ENCODE assay signal across 15 cellular contexts in genomic region chr10:80188713-80189112, GRCh38. TPM values are rescaled to one million over a fixed set of nuclear protein-coding genes. Genes with fewer than 3 reads are reported as not detected.
DNase-seq lines count a peak whose midpoint lies in the region; ATAC-seq and TF ChIP-seq lines count a peak whose summit lies in the region.
"Had no signal": no experiment of that assay in that cellular context is flagged by ENCODE, and none has a peak within 500 bp of the region (broad histone marks: within the 10 kb centered on the region; RNA-seq: fewer than 3 reads in every experiment).

No MANE protein-coding gene starts in this region.

- H2AFZ ChIP-seq in OCI-LY1 (ENCODE audit: low read length) = no peak overlapping the region

- DNase-seq in T-helper 2 cell treated with Interferon-gamma antibody and Interleukin-4, amounts not matched to agents 5 μg/mL and 100 μg/mL, for 36 hours (ENCODE audit: low spot score) = no peak
- DNase-seq in T-helper 2 cell = no peak
- no peak for DNase-seq in thyroid gland
- no peak for DNase-seq in NCI-H748 treated with DMSO at 0.1 percent for 48 hours (lab: John Stamatoyannopoulos, UW)
- DNase-seq: 8988T, NCI-H1417, NCI-H82, testis had no signal

- H3K36me3 ChIP-seq in OCI-LY1 (ENCODE audit: insufficient read depth, low read length) (peaks cover 12% of the 10 kb centered on the region), thyroid gland (no peaks in the 10 kb centered on the region)

- H3K4me1 ChIP-seq in OCI-LY1 (ENCODE audit: insufficient read depth, low read length, severe bottlenecking) (peaks cover 47% of the 10 kb centered on the region), thyroid gland (peaks cover 20 to 48% of the 10 kb centered on the region in 2 donors)

- H3K27ac ChIP-seq in OCI-LY1 (ENCODE audit: low read depth, low read length, poor library complexity, severe bottlenecking) (peak overlapping the region; percentile 99), skin epidermis (peak overlapping the region in 18 of 21 experiments; percentile 2 to 88 (median 59)), thyroid gland (no peak overlapping the region)
- H3K27ac ChIP-seq: testis had no signal

- 90 to 93% methylated on average over 9 of the region's 9 CpGs for WGBS in thyroid gland, 2 donors

- peak overlapping the region; percentile 78 for H3K4me3 Mint-ChIP-seq in T-helper 2 cell treated with Interferon-gamma antibody and Interleukin-4, amounts not matched to agents 5 μg/mL and 100 μg/mL, for 36 hours
- no peak overlapping the region for H3K4me3 Mint-ChIP-seq in dendritic cell treated with granulocyte-macrophage colony-stimulating factor and Interleukin-4, amounts not matched to agents 40 ng/mL and 50 ng/mL, for 4 days

- peak overlapping the region; percentile 95 for H3K27ac Mint-ChIP-seq in T-helper 2 cell treated with Interferon-gamma antibody and Interleukin-4, amounts not matched to agents 5 μg/mL and 100 μg/mL, for 36 hours
- H3K27ac Mint-ChIP-seq in dendritic cell treated with granulocyte-macrophage colony-stimulating factor and Interleukin-4, amounts not matched to agents 40 ng/mL and 50 ng/mL, for 4 days = peak overlapping the region; percentile 78

- peaks cover 64% of the 10 kb centered on the region for H3K4me1 Mint-ChIP-seq in T-helper 2 cell treated with Interferon-gamma antibody and Interleukin-4, amounts not matched to agents 5 μg/mL and 100 μg/mL, for 36 hours (ENCODE audit: low read depth)
- peaks cover 86% of the 10 kb centered on the region for H3K4me1 Mint-ChIP-seq in dendritic cell treated with granulocyte-macrophage colony-stimulating factor and Interleukin-4, amounts not matched to agents 40 ng/mL and 50 ng/mL, for 4 days (ENCODE audit: low read depth)

- TF ChIP-seq POLR2A in thyroid gland (IDR thresholded peaks at IDR 0.05) = no peak

- no peaks in the 10 kb centered on the region for H4K20me1 ChIP-seq in OCI-LY1 (ENCODE audit: insufficient read depth, low read length)

- H3K27me3 ChIP-seq in OCI-LY1 (ENCODE audit: insufficient read depth, low read length) (no peaks in the 10 kb centered on the region), thyroid gland (no peaks in the 10 kb centered on the region)
- H3K27me3 ChIP-seq: testis had no signal

- H3F3A ChIP-seq in OCI-LY1 (ENCODE audit: insufficient read depth, low read length) = peaks cover 9% of the 10 kb centered on the region; the same call in 1 of the 2 replicates

- H3K4me2 ChIP-seq in OCI-LY1 (ENCODE audit: low read length) = peak overlapping the region; percentile 97

- 0 out of 2 replicates have a peak, but pooled peaks cover 8% of the 10 kb centered on the region for H3K9me3 ChIP-seq in OCI-LY1 (ENCODE audit: low read length)
- H3K9me3 ChIP-seq in thyroid gland = no peaks in the 10 kb centered on the region
- H3K9me3 ChIP-seq: testis had no signal

- no peak for ATAC-seq in SK-N-SH treated with all-trans-retinoic acid at 6 μM for 48 hours

- H3K9me2 ChIP-seq in OCI-LY1 (ENCODE audit: low read depth, low read length) = no peaks in the 10 kb centered on the region

- H3K9ac ChIP-seq in OCI-LY1 (ENCODE audit: low read length) = peak overlapping the region; percentile 73

- intact Hi-C loops in dendritic cell treated with granulocyte-macrophage colony-stimulating factor and Interleukin-4, amounts not matched to agents 40 ng/mL and 50 ng/mL, for 4 days (cut with micrococcal nuclease) = no loop called here
- intact Hi-C loops in thyroid gland (cut with DNase I) = no loop called here

- H3K79me2 ChIP-seq in OCI-LY1 (ENCODE audit: insufficient read depth, low read length) = peaks cover 52% of the 10 kb centered on the region

- 0 out of 2 replicates have a peak, but pooled peaks have one; percentile 18 for TF ChIP-seq CTCF in OCI-LY1 (IDR thresholded peaks at IDR 0.05; ENCODE audit: low read length)
- no peak for TF ChIP-seq CTCF in thyroid gland (IDR thresholded peaks at IDR 0.05)

- H3K27me3 Mint-ChIP-seq in T-helper 2 cell treated with Interferon-gamma antibody and Interleukin-4, amounts not matched to agents 5 μg/mL and 100 μg/mL, for 36 hours (ENCODE audit: low read depth) = no peaks in the 10 kb centered on the region
- H3K27me3 Mint-ChIP-seq in dendritic cell treated with granulocyte-macrophage colony-stimulating factor and Interleukin-4, amounts not matched to agents 40 ng/mL and 50 ng/mL, for 4 days = no peaks in the 10 kb centered on the region

- H3K9me3 Mint-ChIP-seq in T-helper 2 cell treated with Interferon-gamma antibody and Interleukin-4, amounts not matched to agents 5 μg/mL and 100 μg/mL, for 36 hours = peaks cover 9% of the 10 kb centered on the region
- no peaks in the 10 kb centered on the region for H3K9me3 Mint-ChIP-seq in dendritic cell treated with granulocyte-macrophage colony-stimulating factor and Interleukin-4, amounts not matched to agents 40 ng/mL and 50 ng/mL, for 4 days

- peaks cover 25% of the 10 kb centered on the region for H3K36me3 Mint-ChIP-seq in T-helper 2 cell treated with Interferon-gamma antibody and Interleukin-4, amounts not matched to agents 5 μg/mL and 100 μg/mL, for 36 hours (ENCODE audit: low read depth)
- H3K36me3 Mint-ChIP-seq in dendritic cell treated with granulocyte-macrophage colony-stimulating factor and Interleukin-4, amounts not matched to agents 40 ng/mL and 50 ng/mL, for 4 days (ENCODE audit: low read depth) = peaks cover 42% of the 10 kb centered on the region

- peak overlapping the region; percentile 52 for H3K4me3 ChIP-seq in OCI-LY1 (ENCODE audit: low read depth, low read length, poor library complexity, severe bottlenecking)
- no peak overlapping the region for H3K4me3 ChIP-seq in skin epidermis
- H3K4me3 ChIP-seq in thyroid gland (replicated peaks in 1 of 3) = no peak overlapping the region
- H3K4me3 ChIP-seq: testis had no signal

TF ChIP-seq in SK-N-SH treated with all-trans-retinoic acid at 6 μM for 48 hours, 23 proteins besides CTCF, POLR2A, EP300 and RAD21 (continues in another document):
- TF ChIP-seq ZC3H10 (CRISPR knock-in tag; IDR thresholded peaks at IDR 0.05) (no peak), PPARA (CRISPR knock-in tag; IDR thresholded peaks at IDR 0.05; ENCODE audit: borderline replicate concordance) (no peak), TCF4 (CRISPR knock-in tag; IDR thresholded peaks at IDR 0.05; ENCODE audit: borderline replicate concordance) (no peak), SNAI2 (CRISPR knock-in tag; IDR thresholded peaks at IDR 0.05) (no peak), CSDC2 (CRISPR knock-in tag; IDR thresholded peaks at IDR 0.05) (no peak), ARNTL (CRISPR knock-in tag; IDR thresholded peaks at IDR 0.05; ENCODE audit: borderline replicate concordance, low read depth) (no peak), ZFP30 (CRISPR knock-in tag; IDR thresholded peaks at IDR 0.05) (no peak), POU6F1 (CRISPR knock-in tag; IDR thresholded peaks at IDR 0.05; ENCODE audit: borderline replicate concordance, low read depth) (no peak), CSRNP3 (CRISPR knock-in tag; IDR thresholded peaks at IDR 0.05) (no peak), ISL1 (CRISPR knock-in tag; IDR thresholded peaks at IDR 0.05) (no peak), PATZ1 (CRISPR knock-in tag; IDR thresholded peaks at IDR 0.05; ENCODE audit: borderline replicate concordance) (no peak), ZNF8 (CRISPR knock-in tag; IDR thresholded peaks at IDR 0.05) (no peak), RARB (CRISPR knock-in tag; IDR thresholded peaks at IDR 0.05) (no peak), ESRRG (CRISPR knock-in tag; IDR thresholded peaks at IDR 0.05) (no peak), OSR1 (CRISPR knock-in tag; IDR thresholded peaks at IDR 0.05) (no peak)

RNA-seq across cellular contexts. Expression of gene ANXA11, which starts 16.6 kb away (rescaled TPM):
- 100 to 1,000 TPM in 1 of 4 donors, 10 to 100 TPM in 3; 77.5 to 106 (median 90.8) TPM for total RNA-seq in thyroid gland

RNA-seq across cellular contexts. Expression of gene PLAC9, which starts 56.2 kb away (rescaled TPM):
- 10 to 100 TPM in 3 of 4 donors, 1 to 10 TPM in 1; 5.5 to 65.6 (median 33.6) TPM for total RNA-seq in thyroid gland
- total RNA-seq: activated CD8-positive, alpha-beta memory T cell treated with anti-CD3 and anti-CD28 coated beads for 36 hours; H4; SK-MEL-5 had no signal

Comparison
In these comparisons a context has a peak if more than half of its experiments do, and no peak if none do; other contexts are left out.
1. H3K27ac ChIP-seq: peak in OCI-LY1 (single experiment) and skin epidermis (18 of 21); none in thyroid gland (0 of 3).